Comparison of ENCODE assay signal across 1 cellular context in the genomic region with DNA sequence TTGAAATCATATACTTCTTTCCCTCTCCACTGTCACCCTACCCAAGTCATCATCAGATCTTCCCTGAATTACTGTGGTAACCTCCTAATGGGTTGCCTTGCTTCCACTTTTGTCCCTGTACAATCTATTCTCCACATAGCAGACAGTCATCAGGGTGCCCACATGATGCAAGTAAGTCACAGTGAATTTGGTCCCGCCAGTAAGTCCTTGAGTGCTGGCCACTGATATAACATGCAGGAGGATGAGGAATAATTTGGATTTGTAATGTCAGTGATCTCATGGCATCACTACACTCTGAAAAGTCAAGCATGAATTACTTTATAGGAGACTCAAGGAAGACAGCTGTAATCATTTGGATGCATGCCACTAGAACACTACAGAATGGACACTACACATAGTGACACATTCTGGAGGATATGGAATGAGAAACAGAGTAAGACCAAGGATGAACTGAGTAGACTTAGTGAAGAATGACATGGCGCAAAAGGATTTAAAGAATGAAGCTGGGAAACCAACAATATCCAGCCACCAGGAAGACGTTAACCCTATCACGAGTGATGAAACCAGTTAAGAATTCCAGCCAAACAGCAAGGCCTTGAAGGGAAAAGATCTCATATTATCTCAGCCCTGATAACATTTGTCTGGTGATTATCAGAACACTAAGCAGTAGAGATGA.
A peak's percentile ranks its signal among the peaks of the same experiment; 100 is the strongest.
TF ChIP-seq lines count a peak whose summit lies in the region.

No MANE protein-coding gene starts in this region.

TF ChIP-seq in HEK293, 187 proteins besides CTCF, POLR2A, EP300 and RAD21 (continued from another document):
- TF ChIP-seq, protein P1, sequence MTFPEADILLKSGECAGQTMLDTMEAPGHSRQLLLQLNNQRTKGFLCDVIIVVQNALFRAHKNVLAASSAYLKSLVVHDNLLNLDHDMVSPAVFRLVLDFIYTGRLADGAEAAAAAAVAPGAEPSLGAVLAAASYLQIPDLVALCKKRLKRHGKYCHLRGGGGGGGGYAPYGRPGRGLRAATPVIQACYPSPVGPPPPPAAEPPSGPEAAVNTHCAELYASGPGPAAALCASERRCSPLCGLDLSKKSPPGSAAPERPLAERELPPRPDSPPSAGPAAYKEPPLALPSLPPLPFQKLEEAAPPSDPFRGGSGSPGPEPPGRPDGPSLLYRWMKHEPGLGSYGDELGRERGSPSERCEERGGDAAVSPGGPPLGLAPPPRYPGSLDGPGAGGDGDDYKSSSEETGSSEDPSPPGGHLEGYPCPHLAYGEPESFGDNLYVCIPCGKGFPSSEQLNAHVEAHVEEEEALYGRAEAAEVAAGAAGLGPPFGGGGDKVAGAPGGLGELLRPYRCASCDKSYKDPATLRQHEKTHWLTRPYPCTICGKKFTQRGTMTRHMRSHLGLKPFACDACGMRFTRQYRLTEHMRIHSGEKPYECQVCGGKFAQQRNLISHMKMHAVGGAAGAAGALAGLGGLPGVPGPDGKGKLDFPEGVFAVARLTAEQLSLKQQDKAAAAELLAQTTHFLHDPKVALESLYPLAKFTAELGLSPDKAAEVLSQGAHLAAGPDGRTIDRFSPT (tag by site-specific recombination; IDR thresholded peaks at IDR 0.05), result peak; percentile 16; the same call in 1 of the 2 replicates
- TF ChIP-seq ZNF571 (tag by site-specific recombination; IDR thresholded peaks at IDR 0.05), result no peak
- 0 out of 2 replicates have a peak, but pooled peaks have one; percentile 4 for TF ChIP-seq ATF2 (tag by site-specific recombination; IDR thresholded peaks at IDR 0.05; ENCODE audit: low read depth)
- TF ChIP-seq, protein P2, sequence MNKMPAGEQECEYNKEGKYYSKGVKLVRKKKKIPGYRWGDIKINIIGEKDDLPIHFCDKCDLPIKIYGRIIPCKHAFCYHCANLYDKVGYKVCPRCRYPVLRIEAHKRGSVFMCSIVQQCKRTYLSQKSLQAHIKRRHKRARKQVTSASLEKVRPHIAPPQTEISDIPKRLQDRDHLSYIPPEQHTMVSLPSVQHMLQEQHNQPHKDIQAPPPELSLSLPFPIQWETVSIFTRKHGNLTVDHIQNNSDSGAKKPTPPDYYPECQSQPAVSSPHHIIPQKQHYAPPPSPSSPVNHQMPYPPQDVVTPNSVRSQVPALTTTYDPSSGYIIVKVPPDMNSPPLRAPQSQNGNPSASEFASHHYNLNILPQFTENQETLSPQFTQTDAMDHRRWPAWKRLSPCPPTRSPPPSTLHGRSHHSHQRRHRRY (tag by site-specific recombination; IDR thresholded peaks at IDR 0.05), result no peak
- TF ChIP-seq ZBTB48 (tag by site-specific recombination; IDR thresholded peaks at IDR 0.05), result no peak
